ENCODE assay signal across 23 cellular contexts in genomic region chr6:159919011-159919511, GRCh38. TPM values are rescaled to one million over a fixed set of nuclear protein-coding genes. Genes with fewer than 3 reads are reported as not detected.
DNase-seq lines count a peak whose midpoint lies in the region; ATAC-seq, FAIRE-seq and TF ChIP-seq lines count a peak whose summit lies in the region.
"Had no signal": no experiment of that assay in that cellular context is flagged by ENCODE, and none has a peak within 500 bp of the region (broad histone marks: within the 10 kb centered on the region; RNA-seq: fewer than 3 reads in every experiment).

No MANE protein-coding gene starts in this region.

- no peaks in the 10 kb centered on the region for H3K79me2 ChIP-seq in osteoblast (ENCODE audit: insufficient read depth, low read length)

- H4K20me1 ChIP-seq in osteoblast (ENCODE audit: insufficient read depth, low read length) = no peaks in the 10 kb centered on the region

- FAIRE-seq in RCC 7860 (lab: Jason Lieb, UNC) = no peak
- FAIRE-seq: endothelial cell of umbilical vein, urothelium cell line had no signal

- DNase-seq in ELR (ENCODE audit: low read depth) (peak; percentile 76), RCC 7860 (ENCODE audit: low spot score) (peak; percentile 4), epithelial cell of esophagus (ENCODE audit: low read depth) (peak; percentile 30), osteoblast (ENCODE audit: insufficient read length, low spot score, missing footprints) (peak; percentile 84), NCI-H774 (lab: John Stamatoyannopoulos, UW) (no peak), iPS-NIHi7 (ENCODE audit: extremely low spot score) (no peak)
- DNase-seq: activated CD4-positive, alpha-beta T cell treated with anti-CD3 and anti-CD28 coated beads for 48 hours; activated gamma-delta T cell treated with Interleukin-2 at 50 U/mL for 16 hours; Calu3; colonic mucosa; GDM1; left ventricle myocardium inferior; NCI-H146; NCI-H748 treated with DMSO at 0.1 percent for 48 hours; right lobe of liver; stimulated activated CD4-positive, alpha-beta T cell treated with anti-CD3 and anti-CD28 coated beads, Interleukin-2, amount 100 ng/mL, for 24 hours; stomach had no signal

- no peaks in the 10 kb centered on the region for H3K36me3 ChIP-seq in osteoblast (ENCODE audit: insufficient read depth, low read length)
- H3K36me3 ChIP-seq: colonic mucosa, gastroesophageal sphincter, left ventricle myocardium inferior, right lobe of liver, stomach had no signal

- H3K4me3 ChIP-seq in epithelial cell of esophagus (ENCODE audit: low read length) (no peak overlapping the region), osteoblast (ENCODE audit: insufficient read depth, low read length) (no peak overlapping the region)
- H3K4me3 ChIP-seq: colonic mucosa, gastroesophageal sphincter, left ventricle myocardium inferior, right lobe of liver, stomach had no signal

- peak overlapping the region; percentile 55 for H2AFZ ChIP-seq in osteoblast (ENCODE audit: low read length)

- ATAC-seq in HG03469 (IDR thresholded peaks at IDR 0.05; ENCODE audit: unreplicated experiment) = no peak
- no peak for ATAC-seq in HG03025 (IDR thresholded peaks at IDR 0.05; ENCODE audit: low FRiP score, unreplicated experiment)
- ATAC-seq: gastroesophageal sphincter, right lobe of liver had no signal

- no peaks in the 10 kb centered on the region for H3K9me3 ChIP-seq in osteoblast (ENCODE audit: low read depth, low read length)
- H3K9me3 ChIP-seq: colonic mucosa, right lobe of liver had no signal

- no peaks in the 10 kb centered on the region for H3K27me3 ChIP-seq in osteoblast (ENCODE audit: insufficient read depth, low read length)
- H3K27me3 ChIP-seq: colonic mucosa, right lobe of liver, stomach had no signal

- peak overlapping the region; percentile 40 for H3K4me2 ChIP-seq in osteoblast (ENCODE audit: insufficient read depth, low read length)

- H3K27ac ChIP-seq in osteoblast (ENCODE audit: low read depth, low read length) = peak overlapping the region; percentile 61
- H3K27ac ChIP-seq: colonic mucosa, gastroesophageal sphincter, left ventricle myocardium inferior, right lobe of liver, stomach had no signal

- TF ChIP-seq CTCF in epithelial cell of esophagus (IDR thresholded peaks at IDR 0.05; ENCODE audit: insufficient read depth, low read depth, low read length, missing control alignments) (no peak), osteoblast (IDR thresholded peaks at IDR 0.05; ENCODE audit: extremely low read depth, low read depth, low read length) (no peak)

- H3K4me1 ChIP-seq in osteoblast (ENCODE audit: insufficient read depth, low read length) = peaks cover 11% of the 10 kb centered on the region
- H3K4me1 ChIP-seq: colonic mucosa, gastroesophageal sphincter, left ventricle myocardium inferior had no signal

RNA-seq across cellular contexts. Expression of gene MAS1, which starts 28.3 kb away (rescaled TPM):
- total RNA-seq in osteoblast = under 0.01 TPM in 1 of 2 replicates, not detected in the other
- total RNA-seq: Calu3, colonic mucosa, endothelial cell of umbilical vein, gastroesophageal sphincter, left ventricle myocardium inferior, mucosa of gallbladder, right lobe of liver had no signal

RNA-seq across cellular contexts. Expression of gene IGF2R, which starts 49.8 kb away (rescaled TPM):
- total RNA-seq in osteoblast = 174 and 177 TPM in 2 replicates

Comparison
In these comparisons a context has a peak if more than half of its experiments do, and no peak if none do; other contexts are left out.
1. DNase-seq: peak in ELR (single experiment), RCC 7860 (single experiment), epithelial cell of esophagus (single experiment) and osteoblast (single experiment); none in NCI-H774 (single experiment) and iPS-NIHi7 (single experiment).